In the genomic region with DNA sequence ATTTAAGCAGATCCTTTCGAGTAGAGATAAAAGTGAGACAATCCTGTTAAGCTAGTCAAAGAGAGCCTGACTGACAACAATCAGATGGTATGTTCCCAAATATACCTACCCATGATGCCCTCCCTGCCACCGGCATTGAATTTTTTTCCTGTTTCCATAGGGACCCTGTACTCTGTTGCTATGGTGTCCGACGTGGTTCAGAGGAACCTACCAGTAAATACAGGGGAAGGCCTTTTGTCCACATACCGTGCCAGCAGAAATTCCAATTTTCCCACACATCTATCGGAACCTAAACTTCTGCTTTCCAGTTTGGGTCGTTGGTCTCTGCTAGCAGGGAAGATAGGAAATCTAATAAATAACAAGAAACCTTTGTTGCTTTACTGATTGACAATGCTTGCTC, we compare ENCODE assay signal across 13 cellular contexts.
"Had no signal": no experiment of that assay in that cellular context is flagged by ENCODE, and none has a peak within 500 bp of the region (broad histone marks: within the 10 kb centered on the region; RNA-seq: fewer than 3 reads in every experiment).

No MANE protein-coding gene starts in this region.

- H3K4me1 Mint-ChIP-seq: activated CD4-positive, alpha-beta T cell treated with anti-CD3 and anti-CD28 coated beads, Interleukin-2, amount 10 ng/mL, durations not matched to agents 24 days and 14 days had no signal

- H3K4me3 Mint-ChIP-seq: activated CD4-positive, alpha-beta T cell treated with anti-CD3 and anti-CD28 coated beads, Interleukin-2, amount 10 ng/mL, durations not matched to agents 24 days and 14 days; activated naive CD8-positive, alpha-beta T cell treated with anti-CD3 and anti-CD28 coated beads, Interleukin-2, amount 50 U/mL, for 24 hours; T-helper 1 cell treated with Interleukin-12 subunit alpha and Interleukin-12 subunit beta and Interleukin-4 antibody, amounts not matched to agents 30 μg/mL and 1 μg/mL, for 36 hours; WTC11 had no signal

- H3K27ac ChIP-seq: colonic mucosa, testis had no signal

- ATAC-seq: activated naive CD8-positive, alpha-beta T cell treated with anti-CD3 and anti-CD28 coated beads, Interleukin-2, amount 50 U/mL, for 24 hours; esophagus mucosa; stimulated activated naive CD8-positive, alpha-beta T cell treated with anti-CD3 and anti-CD28 coated beads, Interleukin-15, Interleukin-2, amounts not matched to agents 100 U/mL and 50 U/mL, for 24 hours; WTC11 had no signal

- H3K36me3 Mint-ChIP-seq: WTC11 had no signal

- H3K27ac Mint-ChIP-seq: activated CD4-positive, alpha-beta T cell treated with anti-CD3 and anti-CD28 coated beads, Interleukin-2, amount 10 ng/mL, durations not matched to agents 24 days and 14 days; activated naive CD8-positive, alpha-beta T cell treated with anti-CD3 and anti-CD28 coated beads, Interleukin-2, amount 50 U/mL, for 24 hours; T-helper 1 cell treated with Interleukin-12 subunit alpha and Interleukin-12 subunit beta and Interleukin-4 antibody, amounts not matched to agents 30 μg/mL and 1 μg/mL, for 36 hours had no signal

- H3K9me3 ChIP-seq: colonic mucosa, testis had no signal

- H3K4me3 ChIP-seq: colonic mucosa, testis had no signal

- H3K9me3 Mint-ChIP-seq: activated CD4-positive, alpha-beta T cell treated with anti-CD3 and anti-CD28 coated beads, Interleukin-2, amount 10 ng/mL, durations not matched to agents 24 days and 14 days; activated naive CD8-positive, alpha-beta T cell treated with anti-CD3 and anti-CD28 coated beads, Interleukin-2, amount 50 U/mL, for 24 hours; T-helper 1 cell treated with Interleukin-12 subunit alpha and Interleukin-12 subunit beta and Interleukin-4 antibody, amounts not matched to agents 30 μg/mL and 1 μg/mL, for 36 hours; WTC11 had no signal

- H3K27me3 ChIP-seq: colonic mucosa, testis had no signal

- H3K4me1 ChIP-seq: colonic mucosa, testis had no signal

- H3K36me3 ChIP-seq: colonic mucosa had no signal

- DNase-seq: activated CD4-positive, alpha-beta T cell treated with anti-CD3 and anti-CD28 coated beads, Interleukin-2, amount 10 ng/mL, durations not matched to agents 24 days and 14 days; activated naive CD4-positive, alpha-beta T cell treated with Interleukin-2 at 50 U/mL for 16 hours; activated naive CD8-positive, alpha-beta T cell treated with anti-CD3 and anti-CD28 coated beads, Interleukin-2, amount 50 U/mL, for 24 hours; colonic mucosa; kidney glomerular epithelial cell; occipital lobe; stimulated activated CD4-positive, alpha-beta T cell treated with anti-CD3 and anti-CD28 coated beads, Interleukin-4, amount 100 ng/mL, for 1 hour; stimulated activated CD8-positive, alpha-beta memory T cell treated with anti-CD3 and anti-CD28 coated beads, Interleukin-4, amount 100 ng/mL, for 48 hours; stimulated activated naive CD8-positive, alpha-beta T cell treated with anti-CD3 and anti-CD28 coated beads, Interleukin-15, Interleukin-2, amounts not matched to agents 100 U/mL and 50 U/mL, for 24 hours; testis had no signal
